ENCODE assay signal across 20 cellular contexts in the genomic region with DNA sequence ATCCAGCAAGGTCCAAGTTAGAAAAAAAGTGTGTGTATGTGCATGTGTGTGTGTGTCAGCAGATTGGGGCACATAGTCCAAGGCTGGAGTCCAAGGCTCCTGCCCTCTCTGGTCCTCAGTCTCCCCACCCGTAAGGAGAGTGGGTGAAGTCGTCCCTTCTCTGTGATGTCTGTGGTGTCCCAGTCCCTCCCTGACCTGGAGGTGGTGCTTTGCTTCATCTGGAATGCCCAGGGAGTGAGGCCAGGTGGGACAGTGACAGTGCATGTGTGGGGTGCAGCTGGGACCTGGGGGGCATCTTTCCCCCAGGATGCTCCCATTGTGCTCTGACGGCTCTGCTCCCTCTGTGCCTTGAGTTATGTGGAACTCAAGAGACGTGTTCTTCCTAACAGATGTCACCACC. TPM values are rescaled to one million over a fixed set of nuclear protein-coding genes. Genes with fewer than 3 reads are reported as not detected.
DNase-seq lines count a peak whose midpoint lies in the region; ATAC-seq and TF ChIP-seq lines count a peak whose summit lies in the region.
"Had no signal": no experiment of that assay in that cellular context is flagged by ENCODE, and none has a peak within 500 bp of the region (broad histone marks: within the 10 kb centered on the region; RNA-seq: fewer than 3 reads in every experiment).

No MANE protein-coding gene starts in this region.

- no peaks in the 10 kb centered on the region for H3K4me1 ChIP-seq in breast epithelium
- no peaks in the 10 kb centered on the region for H3K4me1 ChIP-seq in mammary epithelial cell (ENCODE audit: insufficient read depth, low read length)
- H3K4me1 ChIP-seq in RWPE2 (ENCODE audit: insufficient read depth, poor library complexity, severe bottlenecking) = no peaks in the 10 kb centered on the region
- H3K4me1 ChIP-seq in smooth muscle cell (ENCODE audit: low read depth) = peaks cover 18% of the 10 kb centered on the region

- no peak overlapping the region for H3K4me3 ChIP-seq in breast epithelium
- H3K4me3 ChIP-seq in mammary epithelial cell (replicated peaks in 1 of 3; ENCODE audit: insufficient read depth in 1 of 3, low read depth in 2 of 3, low read length in 3 of 3) = no peak overlapping the region
- no peak overlapping the region for H3K4me3 ChIP-seq in RWPE2 (ENCODE audit: severe bottlenecking)
- no peak overlapping the region for H3K4me3 ChIP-seq in smooth muscle cell
- H3K4me3 ChIP-seq: BLaER1, spleen, upper lobe of left lung had no signal

- H3K27me3 ChIP-seq in breast epithelium (no peaks in the 10 kb centered on the region), mammary epithelial cell (ENCODE audit: insufficient read depth, low read length) (peaks cover 1% of the 10 kb centered on the region), RWPE2 (ENCODE audit: insufficient read depth, poor library complexity, severe bottlenecking) (no peaks in the 10 kb centered on the region), smooth muscle cell (ENCODE audit: low read depth) (no peaks in the 10 kb centered on the region)
- H3K27me3 ChIP-seq: BLaER1, upper lobe of left lung had no signal

- BruUV-seq in mammary epithelial cell (replicated peaks; lab: Mats Ljungman, UMichigan) = no TSS peak

- peaks cover 17% of the 10 kb centered on the region for H3F3A ChIP-seq in smooth muscle cell (ENCODE audit: low read depth)

- peaks cover 8% of the 10 kb centered on the region for H3K9me3 Mint-ChIP-seq in osteocyte (ENCODE audit: unreplicated experiment)

- TF ChIP-seq CTCF in breast epithelium (IDR thresholded peaks at IDR 0.05) = no peak
- no peak for TF ChIP-seq CTCF in mammary epithelial cell (conservative IDR thresholded peaks at IDR 0.05 in 1 of 2, IDR thresholded peaks at IDR 0.05 in 1 of 2; ENCODE audit: extremely low read depth in 1 of 2, insufficient read depth in 1 of 2, low read depth in 1 of 2, low read length in 2 of 2)
- TF ChIP-seq CTCF in RWPE2 (IDR thresholded peaks at IDR 0.05; ENCODE audit: poor library complexity, severe bottlenecking) = no peak
- no peak for TF ChIP-seq CTCF in smooth muscle cell (IDR thresholded peaks at IDR 0.05; ENCODE audit: borderline replicate concordance, insufficient read depth, poor library complexity, severe bottlenecking)
- TF ChIP-seq CTCF in osteocyte (IDR thresholded peaks at IDR 0.05) = no peak

- H3K36me3 ChIP-seq in breast epithelium (no peaks in the 10 kb centered on the region), mammary epithelial cell (ENCODE audit: insufficient read depth, low read length) (no peaks in the 10 kb centered on the region), RWPE2 (ENCODE audit: low read depth) (no peaks in the 10 kb centered on the region), smooth muscle cell (ENCODE audit: low read depth) (no peaks in the 10 kb centered on the region)
- H3K36me3 ChIP-seq: BLaER1, spleen had no signal

- H3K4me2 ChIP-seq in mammary epithelial cell (ENCODE audit: insufficient read depth, low read depth, low read length) (no peak overlapping the region), smooth muscle cell (no peak overlapping the region)
- H3K4me2 ChIP-seq: BLaER1 had no signal

- no peak overlapping the region for H3K27ac Mint-ChIP-seq in osteocyte (ENCODE audit: unreplicated experiment)
- H3K27ac Mint-ChIP-seq: T-helper 1 cell treated with Interleukin-12 subunit alpha and Interleukin-12 subunit beta and Interleukin-4 antibody, amounts not matched to agents 30 μg/mL and 1 μg/mL, for 36 hours had no signal

- in situ Hi-C loops in mammary epithelial cell (cut with MboI; ENCODE audit: low sequenced_read_pairs in 2 of 2) = no loop called here

- H3K36me3 Mint-ChIP-seq in osteocyte (ENCODE audit: unreplicated experiment) = no peaks in the 10 kb centered on the region

- no peak overlapping the region for H3K27ac ChIP-seq in breast epithelium
- H3K27ac ChIP-seq in mammary epithelial cell (ENCODE audit: insufficient read depth, low read depth, low read length) = no peak overlapping the region
- no peak overlapping the region for H3K27ac ChIP-seq in RWPE2 (ENCODE audit: poor library complexity, severe bottlenecking)
- peak overlapping the region; percentile 28 for H3K27ac ChIP-seq in smooth muscle cell (ENCODE audit: low read depth)
- H3K27ac ChIP-seq: BLaER1, spleen had no signal

- no peak overlapping the region for H2AFZ ChIP-seq in mammary epithelial cell (ENCODE audit: low read depth, low read length)
- no peak overlapping the region for H2AFZ ChIP-seq in smooth muscle cell (ENCODE audit: low read depth)

- ATAC-seq in RWPE2 (ENCODE audit: low read depth) (no peak), HG03025 (IDR thresholded peaks at IDR 0.05; ENCODE audit: low FRiP score, unreplicated experiment) (no peak)
- ATAC-seq: HCT116, left cardiac atrium had no signal

- no peak overlapping the region for H3K4me3 Mint-ChIP-seq in osteocyte (ENCODE audit: unreplicated experiment)
- H3K4me3 Mint-ChIP-seq: T-helper 1 cell treated with Interleukin-12 subunit alpha and Interleukin-12 subunit beta and Interleukin-4 antibody, amounts not matched to agents 30 μg/mL and 1 μg/mL, for 36 hours had no signal

- no peaks in the 10 kb centered on the region for H3K4me1 Mint-ChIP-seq in osteocyte (ENCODE audit: unreplicated experiment)

- TF ChIP-seq POLR2A in breast epithelium (IDR thresholded peaks at IDR 0.05) = no peak

- H3K9me3 ChIP-seq in breast epithelium (peaks cover 6 to 10% of the 10 kb centered on the region in 2 donors), mammary epithelial cell (replicated peaks; ENCODE audit: insufficient read depth, low read length) (peaks cover 9% of the 10 kb centered on the region), RWPE2 (ENCODE audit: severe bottlenecking) (no peaks in the 10 kb centered on the region), smooth muscle cell (replicated peaks; ENCODE audit: low read depth) (no peaks in the 10 kb centered on the region)
- H3K9me3 ChIP-seq: upper lobe of left lung had no signal

- WGBS in mammary epithelial cell (ENCODE audit: low coverage, missing lambda C conversion rate) = 86% methylated on average over 4 of the region's 4 CpGs
- WGBS in smooth muscle cell (ENCODE audit: low lambda C conversion rate) = 91% methylated on average over 4 of the region's 4 CpGs

- dilution Hi-C loops in mammary epithelial cell (cut with HindIII; ENCODE audit: low sequenced_read_pairs) = no loop called here

- CTCF ChIA-PET in mammary epithelial cell (lab: Charles Lee; ENCODE audit: low non-redundant PET) = no interaction called here

- no peak overlapping the region for H3K9ac ChIP-seq in mammary epithelial cell (ENCODE audit: insufficient read depth, low read length)
- H3K9ac ChIP-seq in smooth muscle cell (ENCODE audit: low read depth) = no peak overlapping the region
- H3K9ac ChIP-seq: BLaER1 had no signal

- peaks cover 16% of the 10 kb centered on the region for H3K27me3 Mint-ChIP-seq in osteocyte (ENCODE audit: unreplicated experiment)

- H4K20me1 ChIP-seq in mammary epithelial cell (ENCODE audit: insufficient read depth, low read length) = no peaks in the 10 kb centered on the region
- peaks cover 8% of the 10 kb centered on the region for H4K20me1 ChIP-seq in smooth muscle cell (ENCODE audit: low read depth)
- H4K20me1 ChIP-seq: BLaER1 had no signal

- DNase-seq in breast epithelium (ENCODE audit: low spot score in 2 of 2) (peak; percentile 12 to 39), mammary epithelial cell (no peak), RWPE2 (ENCODE audit: low spot score) (peak; percentile 32), mesenteric fat pad (ENCODE audit: low spot score) (peak; percentile 64), smooth muscle cell (lab: John Stamatoyannopoulos, UW; ENCODE audit: unreplicated experiment) (no peak), osteocyte (ENCODE audit: extremely low spot score, unreplicated experiment) (no peak), NCI-H748 (lab: John Stamatoyannopoulos, UW; ENCODE audit: unreplicated experiment) (no peak)
- DNase-seq: activated CD4-positive, alpha-beta T cell treated with anti-CD3 and anti-CD28 coated beads, Interleukin-2, amount 50 U/mL, for 4 hours; activated CD8-positive, alpha-beta memory T cell treated with anti-CD3 and anti-CD28 coated beads, Interleukin-2, amount 50 U/mL, for 4 hours; left cardiac atrium; NCI-H1417 treated with DMSO at 0.1 percent for 48 hours; NCI-H2081 treated with DMSO at 0.1 percent for 48 hours; NCI-H774; spleen; upper lobe of left lung had no signal

- intact Hi-C loops in breast epithelium (cut with DNase I; ENCODE audit: low total_unique reads) = no loop called here
- intact Hi-C loops in mammary epithelial cell (cut with micrococcal nuclease) = no loop called here

- H3K79me2 ChIP-seq in mammary epithelial cell (ENCODE audit: insufficient read depth, low read length) = no peaks in the 10 kb centered on the region
- H3K79me2 ChIP-seq in smooth muscle cell (ENCODE audit: low read depth) = no peaks in the 10 kb centered on the region

RNA-seq across cellular contexts. Expression of gene AQP1, which starts 18.0 kb away (rescaled TPM):
- 100 to 1,000 TPM; 132 to 213 (median 177) TPM for total RNA-seq in breast epithelium
- under 1 TPM in 1 of 2 donors, not detected in 1; 0.17 TPM for total RNA-seq in mammary epithelial cell
- 0.05 TPM for polyA plus RNA-seq in mammary epithelial cell
- not detected for polyA minus RNA-seq in mammary epithelial cell
- total RNA-seq in mesenteric fat pad = 140 TPM
- total RNA-seq in smooth muscle cell = 2,330 and 2,442 TPM in 2 replicates
- polyA plus RNA-seq in smooth muscle cell = 2,039 and 2,747 TPM in 2 replicates
- total RNA-seq in osteocyte = 6.0 and 6.7 TPM in 2 replicates

RNA-seq across cellular contexts. Expression of gene GHRHR, which starts 34.1 kb away (rescaled TPM):
- total RNA-seq in breast epithelium = not detected
- total RNA-seq in mammary epithelial cell = not detected
- not detected for polyA plus RNA-seq in mammary epithelial cell
- polyA minus RNA-seq in mammary epithelial cell = not detected
- total RNA-seq in mesenteric fat pad = not detected
- not detected in 2 replicates for total RNA-seq in smooth muscle cell
- polyA plus RNA-seq in smooth muscle cell = not detected in 2 replicates
- total RNA-seq in osteocyte = not detected in 2 replicates
- total RNA-seq: left cardiac atrium, osteoblast, spleen had no signal
- polyA plus RNA-seq: spleen had no signal

Comparison
In these comparisons a context has a peak if more than half of its experiments do, and no peak if none do; other contexts are left out.
1. DNase-seq: peak in breast epithelium (2 of 2), RWPE2 (single experiment) and mesenteric fat pad (single experiment); none in mammary epithelial cell (single experiment), smooth muscle cell (single experiment), osteocyte (single experiment) and NCI-H748 (single experiment).
2. RNA of gene AQP1, which starts 18.0 kb away (total RNA-seq): 2,330 to 2,442 TPM in smooth muscle cell, 132 to 213 TPM in breast epithelium and 140 TPM in mesenteric fat pad (single experiment); 6.0 to 6.7 TPM in osteocyte and 0.17 TPM in mammary epithelial cell; every median in the first group is over 10 times any median in the second.